19 cellular contexts compared by ENCODE assay signal in the genomic region with DNA sequence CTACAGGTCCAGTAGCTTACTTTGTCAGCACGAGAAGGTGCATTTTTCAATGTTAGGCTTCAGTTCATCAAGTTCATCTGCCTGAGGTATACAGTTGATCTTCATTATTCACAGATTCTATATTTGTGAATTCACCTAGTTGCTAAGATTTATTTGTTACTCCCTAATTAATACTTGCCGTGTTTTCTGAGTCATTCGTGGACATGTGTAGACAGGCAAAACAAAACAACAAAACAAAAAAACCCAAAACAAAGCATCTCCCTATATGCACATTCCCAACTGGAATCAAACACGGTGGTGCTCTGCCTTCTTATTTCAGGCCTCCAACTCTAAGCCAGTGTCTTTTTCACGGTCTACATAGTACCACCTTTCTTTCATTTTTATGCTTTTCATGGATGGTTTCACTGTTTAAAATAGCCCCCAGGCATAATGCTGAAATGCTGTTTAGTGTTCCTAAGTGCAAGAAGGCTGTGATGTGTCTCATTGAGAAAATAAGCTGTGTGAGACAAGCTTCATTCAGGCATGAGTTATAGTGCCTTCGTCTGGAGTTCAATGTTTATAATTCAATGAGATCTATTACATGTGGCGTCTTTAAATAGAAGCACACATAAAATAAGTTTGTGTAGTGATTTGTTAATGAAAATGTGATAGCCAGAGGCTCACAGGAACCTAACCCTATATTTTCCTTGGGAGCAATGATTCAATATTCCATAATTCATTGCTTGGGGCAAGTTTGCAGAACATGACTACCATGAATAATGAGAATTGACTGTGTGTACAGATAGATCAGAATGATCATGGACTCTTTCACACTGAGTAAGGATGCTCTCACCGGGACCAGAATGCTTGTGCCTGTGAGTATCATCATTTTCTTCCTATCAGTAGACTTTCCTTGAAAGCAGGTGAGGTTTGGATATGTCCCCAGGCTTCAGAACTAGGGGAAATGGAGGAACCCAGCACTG. TPM values are rescaled to one million over a fixed set of nuclear protein-coding genes. Genes with fewer than 3 reads are reported as not detected.
"Had no signal": no experiment of that assay in that cellular context is flagged by ENCODE, and none has a peak within 500 bp of the region (broad histone marks: within the 10 kb centered on the region; RNA-seq: fewer than 3 reads in every experiment).

No MANE protein-coding gene starts in this region.

- H3K9me3 ChIP-seq: body of pancreas, gastrocnemius medialis, ovary, thyroid gland had no signal

- H3K4me3 ChIP-seq: body of pancreas, gastrocnemius medialis, ovary, thyroid gland had no signal

- H3K36me3 ChIP-seq: ovary, thyroid gland had no signal

- H3K4me1 ChIP-seq: body of pancreas, gastrocnemius medialis had no signal

- DNase-seq: activated CD4-positive, alpha-beta T cell treated with anti-CD3 and anti-CD28 coated beads, Interleukin-2, amount 10 ng/mL, durations not matched to agents 24 days and 14 days; activated CD8-positive, alpha-beta T cell treated with anti-CD3 and anti-CD28 coated beads for 36 hours; activated naive CD4-positive, alpha-beta T cell treated with Interleukin-2 at 50 U/mL for 16 hours; activated naive CD8-positive, alpha-beta T cell treated with anti-CD3 and anti-CD28 coated beads, Interleukin-2, amount 10 ng/mL, durations not matched to agents 7 days and 5 days; activated T-cell treated with anti-CD3 and anti-CD28 coated beads, Interleukin-2, amount 50 U/mL, for 24 hours; body of pancreas; central memory CD4-positive, alpha-beta T cell; endodermal cell; gastrocnemius medialis; head of caudate nucleus; mesenchymal stem cell; naive thymus-derived CD8-positive, alpha-beta T cell; ovary; stimulated activated CD4-positive, alpha-beta T cell treated with anti-CD3 and anti-CD28 coated beads, Interleukin-2, amount 100 ng/mL, for 24 hours; stimulated activated naive CD4-positive, alpha-beta T cell treated with Interleukin-2 at 50 U/mL for 16 hours; thyroid gland had no signal

- H3K27me3 ChIP-seq: body of pancreas, gastrocnemius medialis, ovary, thyroid gland had no signal

- H3K27ac ChIP-seq: body of pancreas, ovary, thyroid gland had no signal

- ATAC-seq: activated CD8-positive, alpha-beta T cell treated with anti-CD3 and anti-CD28 coated beads for 36 hours; body of pancreas; gastrocnemius medialis; naive thymus-derived CD8-positive, alpha-beta T cell had no signal

RNA-seq across cellular contexts. Expression of a gene that starts 24.6 kb away (rescaled TPM):
- total RNA-seq: activated CD4-positive, alpha-beta T cell treated with anti-CD3 and anti-CD28 coated beads, Interleukin-2, amount 10 ng/mL, durations not matched to agents 24 days and 14 days; activated CD8-positive, alpha-beta T cell treated with anti-CD3 and anti-CD28 coated beads for 36 hours; activated naive CD8-positive, alpha-beta T cell treated with anti-CD3 and anti-CD28 coated beads, Interleukin-2, amount 10 ng/mL, durations not matched to agents 7 days and 5 days; activated T-helper 2 cell treated with anti-CD3 and anti-CD28 coated beads, Interferon-gamma antibody, Interleukin-2, Interleukin-4, amounts not matched to agents 10 μg/mL and 5 μg/mL and 100 μg/mL, durations not matched to agents 14 hours and 24 hours and 36 hours; naive thymus-derived CD8-positive, alpha-beta T cell; subcutaneous adipose tissue; T-helper 1 cell treated with Interleukin-12 subunit alpha and Interleukin-12 subunit beta and Interleukin-4 antibody, amounts not matched to agents 30 ng/mL and 1 ng/mL, for 36 hours had no signal
- polyA plus RNA-seq: naive thymus-derived CD8-positive, alpha-beta T cell; ovary had no signal
